10 cellular contexts compared by ENCODE assay signal in genomic region chr18:31041346-31042067, GRCh38. TPM values are rescaled to one million over a fixed set of nuclear protein-coding genes. Genes with fewer than 3 reads are reported as not detected.
DNase-seq lines count a peak whose midpoint lies in the region; ATAC-seq and TF ChIP-seq lines count a peak whose summit lies in the region.
"Had no signal": no experiment of that assay in that cellular context is flagged by ENCODE, and none has a peak within 500 bp of the region (broad histone marks: within the 10 kb centered on the region; RNA-seq: fewer than 3 reads in every experiment).

No MANE protein-coding gene starts in this region.

- no peak overlapping the region for H3K27ac ChIP-seq in stomach
- H3K27ac ChIP-seq: adrenal gland had no signal

- TF ChIP-seq CTCF in stomach (IDR thresholded peaks at IDR 0.05) = no peak

- H3K4me3 ChIP-seq in stomach = peak overlapping the region in 3 of 4 donors; percentile 28 to 49 (median 37)

- H3K36me3 ChIP-seq in stomach = no peaks in the 10 kb centered on the region
- H3K36me3 ChIP-seq: adrenal gland had no signal

- intact Hi-C loops in stomach (cut with DNase I; ENCODE audit: low total_unique reads) = no loop called here

- ATAC-seq in HG03460 (IDR thresholded peaks at IDR 0.05; ENCODE audit: unreplicated experiment) (no peak), HG03097 (IDR thresholded peaks at IDR 0.05; ENCODE audit: low FRiP score, unreplicated experiment) (no peak), GM21619 (IDR thresholded peaks at IDR 0.05; ENCODE audit: unreplicated experiment) (no peak)

- H3K27me3 ChIP-seq in stomach = peaks cover 21 to 71% (median 50%) of the 10 kb centered on the region in 3 donors

- no peak for TF ChIP-seq POLR2A in stomach (IDR thresholded peaks at IDR 0.05)

- DNase-seq in NCI-H748 (lab: John Stamatoyannopoulos, UW; ENCODE audit: unreplicated experiment) (peak; percentile 14), NCI-H748 treated with DMSO at 0.1 percent for 48 hours (lab: John Stamatoyannopoulos, UW) (no peak), astrocyte of the hippocampus (ENCODE audit: low read depth, low spot score) (peak; percentile 58), iPS-NIHi11 (ENCODE audit: low spot score) (peak; percentile 45), stomach (no peak)

- WGBS in stomach, 5 donors = 4 to 9% (median 7%) methylated on average over 38 to 51 of the region's 51 CpGs

- H3K9me3 ChIP-seq in stomach = peaks cover 0 to 12% (median 5%) of the 10 kb centered on the region in 4 donors
- H3K9me3 ChIP-seq: A549, adrenal gland had no signal

- no peak for TF ChIP-seq EP300 in stomach (IDR thresholded peaks at IDR 0.05)

- H3K4me1 ChIP-seq in stomach = peaks cover 6 to 25% (median 20%) of the 10 kb centered on the region in 4 donors
- H3K4me1 ChIP-seq: A549 had no signal

RNA-seq across cellular contexts. Expression of gene DSC3, which starts 1.0 kb away (rescaled TPM):
- 1 to 10 TPM in 2 of 5 donors, not detected in 3; 1.2 to 2.2 TPM for total RNA-seq in stomach
- 10 to 100 TPM in 1 of 3 donors, not detected in 2; 26.6 TPM for polyA plus RNA-seq in stomach

Comparison
In these comparisons a context has a peak if more than half of its experiments do, and no peak if none do; other contexts are left out.
1. DNase-seq: peak in NCI-H748 (single experiment), astrocyte of the hippocampus (single experiment) and iPS-NIHi11 (single experiment); none in NCI-H748 treated with DMSO at 0.1 percent for 48 hours (single experiment) and stomach (single experiment).